Comparison of ENCODE assay signal across 13 cellular contexts in the genomic region with DNA sequence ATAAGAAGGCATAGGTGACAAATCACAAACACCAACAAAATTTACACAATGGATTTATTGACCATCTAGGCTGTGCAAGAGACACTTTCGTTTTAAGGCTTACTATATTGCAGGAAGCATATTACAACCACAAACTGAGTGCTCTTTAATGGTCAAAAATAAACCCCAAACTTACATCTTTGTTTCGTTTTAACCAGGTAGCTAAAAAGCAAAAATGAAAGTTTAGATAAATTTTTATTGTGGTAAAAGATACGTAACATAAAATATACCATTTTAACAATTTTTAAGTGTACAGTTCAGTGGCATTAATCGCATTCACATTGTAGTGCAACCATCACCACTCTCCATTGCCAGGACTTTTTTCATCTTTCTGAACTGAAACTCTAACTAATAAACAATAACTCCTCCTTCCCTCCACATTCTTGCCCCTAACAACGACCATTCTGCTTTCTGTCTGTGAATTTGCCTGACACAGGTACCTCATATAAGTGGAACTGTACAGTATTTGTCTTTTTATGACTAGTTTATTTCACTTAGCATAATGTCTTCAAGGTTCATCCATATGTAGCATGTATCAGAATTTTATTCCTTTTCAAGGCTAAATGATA. TPM values are rescaled to one million over a fixed set of nuclear protein-coding genes. Genes with fewer than 3 reads are reported as not detected.
DNase-seq lines count a peak whose midpoint lies in the region; ATAC-seq, FAIRE-seq and TF ChIP-seq lines count a peak whose summit lies in the region.
"Had no signal": no experiment of that assay in that cellular context is flagged by ENCODE, and none has a peak within 500 bp of the region (broad histone marks: within the 10 kb centered on the region; RNA-seq: fewer than 3 reads in every experiment).

No MANE protein-coding gene starts in this region.

- ATAC-seq in CD4-positive, CD25-positive, alpha-beta regulatory T cell (ENCODE audit: low read depth in 2 of 2) = peak in 1 of 2 donors; percentile 26
- ATAC-seq in GM19023 (IDR thresholded peaks at IDR 0.05; ENCODE audit: unreplicated experiment) (peak; percentile 56), HG02852 (IDR thresholded peaks at IDR 0.05; ENCODE audit: unreplicated experiment) (peak; percentile 89), pancreas (no peak)

- no peaks in the 10 kb centered on the region for H3K9me3 ChIP-seq in CD4-positive, CD25-positive, alpha-beta regulatory T cell (ENCODE audit: control insufficient read depth in 2 of 2, low read length in 2 of 2)
- no peaks in the 10 kb centered on the region for H3K9me3 ChIP-seq in pancreas
- H3K9me3 ChIP-seq: HAP-1 had no signal

- intact Hi-C loops in pancreas (cut with DNase I) = no loop called here

- H3K27me3 Mint-ChIP-seq in CD4-positive, CD25-positive, alpha-beta regulatory T cell = peaks cover 4% of the 10 kb centered on the region
- no peaks in the 10 kb centered on the region for H3K27me3 Mint-ChIP-seq in glutamatergic neuron (ENCODE audit: unreplicated experiment)

- peak overlapping the region; percentile 56 for H3K27ac ChIP-seq in CD4-positive, CD25-positive, alpha-beta regulatory T cell (ENCODE audit: insufficient read depth, low read length, poor library complexity, severe bottlenecking)
- no peak overlapping the region for H3K27ac ChIP-seq in pancreas
- H3K27ac ChIP-seq: C4-2B had no signal

- peaks cover 12% of the 10 kb centered on the region for H3K4me1 ChIP-seq in CD4-positive, CD25-positive, alpha-beta regulatory T cell (ENCODE audit: control insufficient read depth, insufficient read depth, low read length, poor library complexity, severe bottlenecking)
- no peaks in the 10 kb centered on the region for H3K4me1 ChIP-seq in pancreas
- H3K4me1 ChIP-seq: HAP-1 had no signal

- FAIRE-seq in pancreas (lab: Jason Lieb, UNC) = no peak

- H3K36me3 ChIP-seq in CD4-positive, CD25-positive, alpha-beta regulatory T cell (ENCODE audit: control insufficient read depth, insufficient read depth, low read length) = no peaks in the 10 kb centered on the region
- H3K36me3 ChIP-seq in pancreas = no peaks in the 10 kb centered on the region
- H3K36me3 ChIP-seq: HAP-1 had no signal

- peaks cover 0 to 3% (median 0%) of the 10 kb centered on the region in 7 donors for H3K9me3 Mint-ChIP-seq in CD4-positive, CD25-positive, alpha-beta regulatory T cell
- peaks cover 2% of the 10 kb centered on the region for H3K9me3 Mint-ChIP-seq in glutamatergic neuron (ENCODE audit: unreplicated experiment)

- H3K27ac Mint-ChIP-seq in CD4-positive, CD25-positive, alpha-beta regulatory T cell = peak overlapping the region; percentile 41 to 57 (median 52)
- H3K27ac Mint-ChIP-seq in glutamatergic neuron (ENCODE audit: unreplicated experiment) = no peak overlapping the region

- H3K4me1 Mint-ChIP-seq in CD4-positive, CD25-positive, alpha-beta regulatory T cell = peaks cover 25 to 65% (median 46%) of the 10 kb centered on the region in 4 donors
- no peaks in the 10 kb centered on the region for H3K4me1 Mint-ChIP-seq in glutamatergic neuron (ENCODE audit: low read depth, unreplicated experiment)

- peak overlapping the region; percentile 29 to 64 (median 48) for H3K4me3 Mint-ChIP-seq in CD4-positive, CD25-positive, alpha-beta regulatory T cell
- no peak overlapping the region for H3K4me3 Mint-ChIP-seq in glutamatergic neuron (ENCODE audit: unreplicated experiment)

- peak in 2 of 3 donors; percentile 19 to 72 for DNase-seq in CD4-positive, CD25-positive, alpha-beta regulatory T cell
- DNase-seq in RPMI8226 = peak; percentile 71
- no peak for DNase-seq in glutamatergic neuron
- DNase-seq in NCI-H446 treated with DMSO at 0.1 percent for 48 hours (lab: John Stamatoyannopoulos, UW) = no peak
- no peak for DNase-seq in NCI-H2171 treated with DMSO at 0.1 percent for 48 hours (lab: John Stamatoyannopoulos, UW)
- DNase-seq in pancreas = no peak
- DNase-seq: amniotic stem cell; NCI-H2107; stimulated activated CD4-positive, alpha-beta T cell treated with anti-CD3 and anti-CD28 coated beads, Interleukin-4, amount 100 ng/mL, for 24 hours had no signal

- WGBS in pancreas, 2 donors = 52 to 57% methylated on average over 5 of the region's 5 CpGs

- H3K27me3 ChIP-seq in CD4-positive, CD25-positive, alpha-beta regulatory T cell (ENCODE audit: control insufficient read depth, insufficient read depth, low read length) = no peaks in the 10 kb centered on the region
- H3K27me3 ChIP-seq in pancreas = no peaks in the 10 kb centered on the region

- peak overlapping the region; percentile 83 for H3K4me3 ChIP-seq in CD4-positive, CD25-positive, alpha-beta regulatory T cell (ENCODE audit: low read depth, low read length)
- no peak overlapping the region for H3K4me3 ChIP-seq in pancreas
- H3K4me3 ChIP-seq: HAP-1 had no signal

- TF ChIP-seq CTCF in glutamatergic neuron (IDR thresholded peaks at IDR 0.05; ENCODE audit: partially characterized antibody, unreplicated experiment) (no peak), pancreas (IDR thresholded peaks at IDR 0.05) (no peak)

- no peaks in the 10 kb centered on the region for H3K36me3 Mint-ChIP-seq in CD4-positive, CD25-positive, alpha-beta regulatory T cell
- H3K36me3 Mint-ChIP-seq in glutamatergic neuron (ENCODE audit: unreplicated experiment) = no peaks in the 10 kb centered on the region

RNA-seq across cellular contexts. Expression of a gene that starts 32.3 kb away (rescaled TPM):
- 46.6 TPM for total RNA-seq in CD4-positive, CD25-positive, alpha-beta regulatory T cell
- 10 to 100 TPM; 45.5 to 48.5 (median 47.5) TPM for polyA plus RNA-seq in CD4-positive, CD25-positive, alpha-beta regulatory T cell
- total RNA-seq in glutamatergic neuron (ENCODE audit: unreplicated experiment) (40.4 TPM), pancreas (10 to 100 TPM; 21.1 to 32.9 (median 27.4) TPM)
- 10 to 100 TPM; 16.4 to 20.6 TPM for polyA plus RNA-seq in pancreas

Comparison
In these comparisons a context has a peak if more than half of its experiments do, and no peak if none do; other contexts are left out.
1. ATAC-seq: peak in GM19023 (single experiment) and HG02852 (single experiment); none in pancreas (0 of 4).
2. DNase-seq: peak in CD4-positive, CD25-positive, alpha-beta regulatory T cell (2 of 3) and RPMI8226 (single experiment); none in glutamatergic neuron (single experiment), NCI-H446 treated with DMSO at 0.1 percent for 48 hours (single experiment), NCI-H2171 treated with DMSO at 0.1 percent for 48 hours (single experiment) and pancreas (0 of 6).